In genomic region chr17:45319239-45319703, GRCh38 we compare ENCODE assay signal across 10 cellular contexts. TPM values are rescaled to one million over a fixed set of nuclear protein-coding genes. Genes with fewer than 3 reads are reported as not detected.
DNase-seq lines count a peak whose midpoint lies in the region; ATAC-seq and TF ChIP-seq lines count a peak whose summit lies in the region.
"Had no signal": no experiment of that assay in that cellular context is flagged by ENCODE, and none has a peak within 500 bp of the region (broad histone marks: within the 10 kb centered on the region; RNA-seq: fewer than 3 reads in every experiment).

No MANE protein-coding gene starts in this region.

- peaks cover 63% of the 10 kb centered on the region for H3K4me1 Mint-ChIP-seq in CD8-positive, alpha-beta T cell (ENCODE audit: low read depth)
- H3K4me1 Mint-ChIP-seq in nephron, result peaks cover 53% of the 10 kb centered on the region

- TF ChIP-seq POLR2A in lower leg skin (IDR thresholded peaks at IDR 0.05), result no peak

- H3K27me3 ChIP-seq in CD8-positive, alpha-beta T cell (ENCODE audit: insufficient read depth, low read length), result no peaks in the 10 kb centered on the region
- H3K27me3 ChIP-seq in MG63, result no peaks in the 10 kb centered on the region

- H3K4me3 ChIP-seq in CD8-positive, alpha-beta T cell (ENCODE audit: low read depth, low read length), result no peak overlapping the region
- H3K4me3 ChIP-seq in MG63, result no peak overlapping the region
- no peak overlapping the region for H3K4me3 ChIP-seq in lower leg skin (ENCODE audit: low read depth, poor library complexity, severe bottlenecking)

- no peak for DNase-seq in CD8-positive, alpha-beta T cell
- DNase-seq in MG63 (peak; percentile 47), cerebellar cortex (ENCODE audit: low spot score) (peak; percentile 57), GM13976 (ENCODE audit: low spot score) (no peak), lower leg skin (ENCODE audit: low spot score in 2 of 2) (no peak)

- no peak overlapping the region for H3K27ac ChIP-seq in CD8-positive, alpha-beta T cell (ENCODE audit: low read depth, low read length)

- in situ Hi-C loops in GM13976 (cut with MboI; ENCODE audit: low sequenced_read_pairs, unreplicated experiment), result no loop called here

- no peak for ATAC-seq in CD8-positive, alpha-beta T cell
- ATAC-seq in GM21367 (IDR thresholded peaks at IDR 0.05; ENCODE audit: unreplicated experiment) (no peak), HG03520 (IDR thresholded peaks at IDR 0.05; ENCODE audit: unreplicated experiment) (no peak)

- intact Hi-C loops in CD8-positive, alpha-beta T cell (cut with DNase I, micrococcal nuclease), result loop anchor here (5.0 kb wide), 3 partner anchors 257 to 873 kb away; partner anchors contain the start of genes KANSL1 (in 1 of the 2) and NMT1 (in 1 of the 2)
- intact Hi-C loops in lower leg skin (cut with DNase I; ENCODE audit: low total_unique reads), result no loop called here

- no peaks in the 10 kb centered on the region for H3K9me3 Mint-ChIP-seq in CD8-positive, alpha-beta T cell
- H3K9me3 Mint-ChIP-seq in nephron, result no peaks in the 10 kb centered on the region

- peaks cover 10% of the 10 kb centered on the region for H3K36me3 Mint-ChIP-seq in CD8-positive, alpha-beta T cell
- H3K36me3 Mint-ChIP-seq in nephron (ENCODE audit: low read depth), result no peaks in the 10 kb centered on the region

- CTCF ChIA-PET in CD8-positive, alpha-beta T cell (lab: Charles Lee), result interaction anchor here (1.0 to 7.2 kb wide), 3 partner anchors 42 to 78 kb away, joined by 3 to 46 read pairs (median 22); no protein-coding TSS in a partner anchor

- no peaks in the 10 kb centered on the region for H3K27me3 Mint-ChIP-seq in CD8-positive, alpha-beta T cell (ENCODE audit: low read depth)
- H3K27me3 Mint-ChIP-seq in nephron (ENCODE audit: low read depth), result peaks cover 16% of the 10 kb centered on the region

- no peaks in the 10 kb centered on the region for H3K9me3 ChIP-seq in CD8-positive, alpha-beta T cell (ENCODE audit: low read length)
- H3K9me3 ChIP-seq in MG63, result no peaks in the 10 kb centered on the region

- TF ChIP-seq CTCF in CD8-positive, alpha-beta T cell (IDR thresholded peaks at IDR 0.05), result no peak
- TF ChIP-seq CTCF in nephron (IDR thresholded peaks at IDR 0.05; ENCODE audit: unreplicated experiment in 3 of 3), result no peak
- no peak for TF ChIP-seq CTCF in GM13976 (IDR thresholded peaks at IDR 0.05; ENCODE audit: borderline replicate concordance, control extremely low read depth, extremely low read depth, insufficient read depth, missing control alignments)
- no peak for TF ChIP-seq CTCF in lower leg skin (IDR thresholded peaks at IDR 0.05)

- WGBS in lower leg skin, 2 donors, result 56 to 58% methylated on average over 5 of the region's 5 CpGs

- no peak overlapping the region for H3K4me3 Mint-ChIP-seq in CD8-positive, alpha-beta T cell
- H3K4me3 Mint-ChIP-seq in nephron, result peak overlapping the region; percentile 55 to 73 (median 65)

- POLR2A ChIA-PET in CD8-positive, alpha-beta T cell (lab: Charles Lee), result interaction anchor here (0.9 kb wide), 1 partner anchor 71 kb away, joined by 3 read pairs; no protein-coding TSS in a partner anchor

- H3K4me1 ChIP-seq in CD8-positive, alpha-beta T cell (ENCODE audit: insufficient read depth, low read length), result peaks cover 59% of the 10 kb centered on the region

- no peaks in the 10 kb centered on the region for H3K36me3 ChIP-seq in CD8-positive, alpha-beta T cell (ENCODE audit: insufficient read depth, low read length)
- H3K36me3 ChIP-seq in MG63, result peaks cover 15% of the 10 kb centered on the region

- peak overlapping the region; percentile 73 for H3K27ac Mint-ChIP-seq in CD8-positive, alpha-beta T cell
- H3K27ac Mint-ChIP-seq in nephron, result peak overlapping the region; percentile 6 to 56 (median 18)

RNA-seq across cellular contexts. Expression of gene MAP3K14, which starts 2.5 kb away (rescaled TPM):
- total RNA-seq in CD8-positive, alpha-beta T cell, result 10 to 100 TPM; 38.1 to 39.1 TPM
- total RNA-seq in MG63 (2014; rRNA removed; shearing (Covaris generic); ENCODE audit: low replicate concordance), result 13.4 and 18.7 TPM in 2 replicates
- total RNA-seq in lower leg skin, result 10 to 100 TPM in 3 of 4 donors, 1 to 10 TPM in 1; 8.1 to 13.0 (median 11.0) TPM

RNA-seq across cellular contexts. Expression of gene SPATA32, which starts 57.4 kb away (rescaled TPM):
- under 1 TPM in 1 of 2 experiments, not detected in 1; 0.22 TPM for total RNA-seq in CD8-positive, alpha-beta T cell
- not detected in 2 replicates for total RNA-seq in MG63 (2014; rRNA removed; shearing (Covaris generic); ENCODE audit: low replicate concordance)
- total RNA-seq in lower leg skin, result not detected
- total RNA-seq: H1, lung microvascular endothelial cell had no signal

Comparison
In these comparisons a context has a peak if more than half of its experiments do, and no peak if none do; other contexts are left out.
1. DNase-seq: peak in MG63 (single experiment) and cerebellar cortex (single experiment); none in CD8-positive, alpha-beta T cell (0 of 7), GM13976 (single experiment) and lower leg skin (0 of 2).